In genomic region chr14:91317381-91318313, GRCh38 we compare ENCODE assay signal across 8 cellular contexts.
A peak's percentile ranks its signal among the peaks of the same experiment; 100 is the strongest.
DNase-seq lines count a peak whose midpoint lies in the region; ATAC-seq and TF ChIP-seq lines count a peak whose summit lies in the region.

No MANE protein-coding gene starts in this region.

- H3K4me2 ChIP-seq in trophoblast cell (ENCODE audit: low read length) = no peak overlapping the region

- intact Hi-C loops in right cardiac atrium (cut with DNase I) (no loop called here), vagina (cut with DNase I) (no loop called here)

- no peak overlapping the region for H3K23ac ChIP-seq in trophoblast cell (ENCODE audit: low read length)

- no peak overlapping the region for H2BK120ac ChIP-seq in trophoblast cell (ENCODE audit: insufficient read depth, low read length, poor library complexity)

- no peaks in the 10 kb centered on the region for H3K79me1 ChIP-seq in trophoblast cell (ENCODE audit: low read length)

- no peak overlapping the region for H3K9ac ChIP-seq in trophoblast cell (ENCODE audit: low read length)

- no peak overlapping the region for H2AK5ac ChIP-seq in trophoblast cell (ENCODE audit: low read length)

- no peak overlapping the region for H2BK12ac ChIP-seq in trophoblast cell (ENCODE audit: low read length)

- TF ChIP-seq CTCF in vagina (IDR thresholded peaks at IDR 0.05) = no peak

- H3K4me3 ChIP-seq in right cardiac atrium (ENCODE audit: low read length) = no peak overlapping the region
- no peak overlapping the region for H3K4me3 ChIP-seq in trophoblast cell (ENCODE audit: low read depth, low read length)
- no peak overlapping the region for H3K4me3 ChIP-seq in vagina

- WGBS in right cardiac atrium = 40% methylated on average over 22 of the region's 22 CpGs
- WGBS in trophoblast cell (ENCODE audit: extremely low coverage, insufficient coverage, insufficient read length) = no CpG with 5 or more reads among the region's 22 CpGs

- H3K36me3 ChIP-seq in trophoblast cell (ENCODE audit: control insufficient read depth in 1 of 2, insufficient read depth in 2 of 2, low read length in 2 of 2) (peaks cover 4 to 6% of the 10 kb centered on the region in 2 experiments), vagina (peaks cover 0 to 13% of the 10 kb centered on the region in 2 donors)

- TF ChIP-seq POLR2A in vagina (IDR thresholded peaks at IDR 0.05) = no peak

- no peak overlapping the region for H4K8ac ChIP-seq in trophoblast cell (ENCODE audit: low read depth, low read length)

- no peaks in the 10 kb centered on the region for H3K27me3 ChIP-seq in right cardiac atrium (ENCODE audit: control insufficient read depth, insufficient read depth)
- no peaks in the 10 kb centered on the region for H3K27me3 ChIP-seq in trophoblast cell (ENCODE audit: insufficient read depth, low read length)
- no peaks in the 10 kb centered on the region for H3K27me3 ChIP-seq in vagina

- H3K79me2 ChIP-seq in trophoblast cell (ENCODE audit: control insufficient read depth, insufficient read depth, low read length, poor library complexity) = no peaks in the 10 kb centered on the region

- DNase-seq in OCI-M1 (lab: John Stamatoyannopoulos, UW) (peak; percentile 76), activated gamma-delta T cell treated with Interleukin-2 at 50 U/mL for 16 hours (peak; percentile 92), right cardiac atrium (peak; percentile 87 to 95 (median 94)), trophoblast cell (no peak), vagina (ENCODE audit: extremely low spot score in 2 of 2) (no peak), globus pallidus (ENCODE audit: low spot score) (no peak)
- DNase-seq in stimulated activated CD8-positive, alpha-beta memory T cell treated with anti-CD3 and anti-CD28 coated beads, Interleukin-2, amount 100 ng/mL, for 48 hours (ENCODE audit: low read depth in 2 of 2) = peak; percentile 78 to 79

- H3K27ac ChIP-seq in right cardiac atrium (ENCODE audit: low read length) (no peak overlapping the region), trophoblast cell (ENCODE audit: low read depth, low read length) (no peak overlapping the region), vagina (no peak overlapping the region)

- H3K4me1 ChIP-seq in right cardiac atrium (ENCODE audit: control insufficient read depth, insufficient read depth, low read length) (peaks cover 4% of the 10 kb centered on the region), trophoblast cell (ENCODE audit: control insufficient read depth in 1 of 2, insufficient read depth in 2 of 2, low read length in 2 of 2) (no peaks in the 10 kb centered on the region), vagina (peaks cover 24% of the 10 kb centered on the region)

- no peak overlapping the region for H2AFZ ChIP-seq in trophoblast cell (ENCODE audit: insufficient read depth, low read length, poor library complexity)

- H3K18ac ChIP-seq in trophoblast cell (ENCODE audit: low read length) = no peak overlapping the region

- ATAC-seq in GM18909 (IDR thresholded peaks at IDR 0.05; ENCODE audit: poor library complexity, unreplicated experiment) (peak; percentile 31), right cardiac atrium (peak; percentile 88 to 96)

- no peak overlapping the region for H4K91ac ChIP-seq in trophoblast cell (ENCODE audit: low read depth, low read length)

- H3K9me3 ChIP-seq in right cardiac atrium (ENCODE audit: control insufficient read depth, low read length) (no peaks in the 10 kb centered on the region), trophoblast cell (ENCODE audit: insufficient read depth, low read depth, low read length) (no peaks in the 10 kb centered on the region), vagina (no peaks in the 10 kb centered on the region)

- H4K12ac ChIP-seq in trophoblast cell (ENCODE audit: low read depth, low read length) = no peak overlapping the region

- H2BK5ac ChIP-seq in trophoblast cell (ENCODE audit: low read depth, low read length, poor library complexity) = no peak overlapping the region

- H3K4ac ChIP-seq in trophoblast cell (ENCODE audit: low read depth, low read length) = no peak overlapping the region

- no peak overlapping the region for H3K14ac ChIP-seq in trophoblast cell (ENCODE audit: low read length)

Comparison
In these comparisons a context has a peak if more than half of its experiments do, and no peak if none do; other contexts are left out.
1. DNase-seq: peak in OCI-M1 (single experiment), activated gamma-delta T cell treated with Interleukin-2 at 50 U/mL for 16 hours (single experiment), right cardiac atrium (3 of 3) and stimulated activated CD8-positive, alpha-beta memory T cell treated with anti-CD3 and anti-CD28 coated beads, Interleukin-2, amount 100 ng/mL, for 48 hours (2 of 2); none in trophoblast cell (0 of 2), vagina (0 of 2) and globus pallidus (single experiment).